In genomic region chr7:154656618-154657017, GRCh38 we compare ENCODE assay signal across 1 cellular context.
A peak's percentile ranks its signal among the peaks of the same experiment; 100 is the strongest.
TF ChIP-seq lines count a peak whose summit lies in the region.

No MANE protein-coding gene starts in this region.

TF ChIP-seq in K562, 482 proteins besides CTCF, POLR2A, EP300 and RAD21 (continued from another document):
- TF ChIP-seq, protein P1, sequence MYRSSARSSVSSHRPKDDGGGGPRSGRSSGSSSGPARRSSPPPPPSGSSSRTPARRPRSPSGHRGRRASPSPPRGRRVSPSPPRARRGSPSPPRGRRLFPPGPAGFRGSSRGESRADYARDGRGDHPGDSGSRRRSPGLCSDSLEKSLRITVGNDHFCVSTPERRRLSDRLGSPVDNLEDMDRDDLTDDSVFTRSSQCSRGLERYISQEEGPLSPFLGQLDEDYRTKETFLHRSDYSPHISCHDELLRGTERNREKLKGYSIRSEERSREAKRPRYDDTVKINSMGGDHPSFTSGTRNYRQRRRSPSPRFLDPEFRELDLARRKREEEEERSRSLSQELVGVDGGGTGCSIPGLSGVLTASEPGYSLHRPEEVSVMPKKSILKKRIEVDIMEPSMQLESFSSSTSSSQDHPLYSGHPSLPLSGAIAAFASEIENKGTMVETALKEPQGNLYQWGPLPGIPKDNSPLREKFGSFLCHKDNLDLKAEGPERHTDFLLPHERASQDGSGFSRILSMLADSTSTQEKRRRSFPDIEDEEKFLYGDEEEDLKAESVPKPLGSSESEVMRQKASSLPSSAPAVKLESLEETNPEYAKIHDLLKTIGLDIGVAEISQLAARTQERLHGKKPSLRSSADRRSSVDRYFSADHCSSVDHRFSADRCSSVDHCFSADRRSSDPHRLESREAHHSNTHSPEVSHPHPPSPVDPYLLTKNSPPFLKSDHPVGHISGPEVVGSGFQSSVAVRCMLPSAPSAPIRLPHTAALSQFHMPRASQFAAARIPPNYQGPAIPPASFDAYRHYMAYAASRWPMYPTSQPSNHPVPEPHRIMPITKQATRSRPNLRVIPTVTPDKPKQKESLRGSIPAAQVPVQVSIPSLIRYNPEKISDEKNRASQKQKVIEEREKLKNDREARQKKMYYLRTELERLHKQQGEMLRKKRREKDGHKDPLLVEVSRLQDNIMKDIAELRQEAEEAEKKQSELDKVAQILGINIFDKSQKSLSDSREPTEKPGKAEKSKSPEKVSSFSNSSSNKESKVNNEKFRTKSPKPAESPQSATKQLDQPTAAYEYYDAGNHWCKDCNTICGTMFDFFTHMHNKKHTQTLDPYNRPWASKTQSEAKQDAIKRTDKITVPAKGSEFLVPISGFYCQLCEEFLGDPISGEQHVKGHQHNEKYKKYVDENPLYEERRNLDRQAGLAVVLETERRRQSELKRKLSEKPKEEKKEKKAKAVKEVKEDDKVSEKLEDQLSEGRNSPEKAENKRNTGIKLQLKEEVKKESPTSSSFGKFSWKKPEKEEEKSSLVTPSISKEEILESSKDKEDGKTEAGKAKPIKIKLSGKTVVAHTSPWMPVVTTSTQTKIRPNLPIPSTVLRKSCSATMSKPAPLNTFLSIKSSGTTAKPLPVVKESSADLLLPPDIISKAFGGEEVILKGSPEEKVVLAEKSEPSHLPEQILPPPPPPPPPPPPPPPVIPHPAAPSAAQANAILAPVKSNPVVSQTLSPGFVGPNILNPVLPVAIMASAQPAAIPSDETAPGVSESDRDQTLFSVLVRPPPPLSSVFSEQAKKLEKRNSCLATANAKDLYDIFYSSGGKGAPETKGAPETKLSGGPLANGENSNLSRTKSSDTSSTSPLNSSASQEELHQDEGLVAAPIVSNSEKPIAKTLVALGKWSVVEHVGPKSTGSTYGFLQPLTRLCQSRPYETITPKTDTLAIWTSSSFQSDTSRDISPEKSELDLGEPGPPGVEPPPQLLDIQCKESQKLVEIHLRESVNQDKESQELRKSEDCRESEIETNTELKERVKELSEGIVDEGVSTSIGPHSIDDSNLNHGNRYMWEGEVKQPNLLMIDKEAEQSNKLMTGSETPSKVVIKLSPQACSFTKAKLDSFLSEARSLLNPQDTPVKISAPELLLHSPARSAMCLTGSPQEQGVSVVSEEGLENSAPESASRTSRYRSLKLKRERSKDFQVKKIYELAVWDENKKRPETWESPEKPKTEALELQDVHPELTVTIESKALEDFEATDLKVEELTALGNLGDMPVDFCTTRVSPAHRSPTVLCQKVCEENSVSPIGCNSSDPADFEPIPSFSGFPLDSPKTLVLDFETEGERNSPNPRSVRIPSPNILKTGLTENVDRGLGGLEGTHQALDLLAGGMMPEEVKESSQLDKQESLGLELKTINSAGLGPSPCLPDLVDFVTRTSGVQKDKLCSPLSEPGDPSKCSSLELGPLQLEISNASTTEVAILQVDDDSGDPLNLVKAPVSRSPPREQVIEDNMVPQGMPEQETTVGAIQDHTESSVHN (IDR thresholded peaks at IDR 0.05; ENCODE audit: borderline replicate concordance in 1 of 2, low read depth in 1 of 2): no peak
- no peak for TF ChIP-seq MTA1 (IDR thresholded peaks at IDR 0.05; ENCODE audit: borderline replicate concordance)
- no peak for TF ChIP-seq ZKSCAN1 (IDR thresholded peaks at IDR 0.05; ENCODE audit: low read depth, low read length)
- TF ChIP-seq THAP12 (CRISPR knock-in tag; IDR thresholded peaks at IDR 0.05): no peak
- no peak for TF ChIP-seq ZNF263 (CRISPR knock-in tag; IDR thresholded peaks at IDR 0.05; ENCODE audit: borderline replicate concordance)
- TF ChIP-seq ZNF3 (CRISPR knock-in tag; IDR thresholded peaks at IDR 0.05): no peak
- TF ChIP-seq ARID1B (IDR thresholded peaks at IDR 0.05): no peak
- no peak for TF ChIP-seq HMBOX1 (IDR thresholded peaks at IDR 0.05)
- TF ChIP-seq SAFB (IDR thresholded peaks at IDR 0.05; ENCODE audit: borderline replicate concordance, low read depth, low read length): peak; percentile 67; the same call in 1 of the 2 replicates
- TF ChIP-seq, protein P2, sequence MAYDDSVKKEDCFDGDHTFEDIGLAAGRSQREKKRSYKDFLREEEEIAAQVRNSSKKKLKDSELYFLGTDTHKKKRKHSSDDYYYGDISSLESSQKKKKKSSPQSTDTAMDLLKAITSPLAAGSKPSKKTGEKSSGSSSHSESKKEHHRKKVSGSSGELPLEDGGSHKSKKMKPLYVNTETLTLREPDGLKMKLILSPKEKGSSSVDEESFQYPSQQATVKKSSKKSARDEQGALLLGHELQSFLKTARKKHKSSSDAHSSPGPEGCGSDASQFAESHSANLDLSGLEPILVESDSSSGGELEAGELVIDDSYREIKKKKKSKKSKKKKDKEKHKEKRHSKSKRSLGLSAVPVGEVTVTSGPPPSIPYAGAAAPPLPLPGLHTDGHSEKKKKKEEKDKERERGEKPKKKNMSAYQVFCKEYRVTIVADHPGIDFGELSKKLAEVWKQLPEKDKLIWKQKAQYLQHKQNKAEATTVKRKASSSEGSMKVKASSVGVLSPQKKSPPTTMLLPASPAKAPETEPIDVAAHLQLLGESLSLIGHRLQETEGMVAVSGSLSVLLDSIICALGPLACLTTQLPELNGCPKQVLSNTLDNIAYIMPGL (CRISPR knock-in tag; IDR thresholded peaks at IDR 0.05): no peak
- no peak for TF ChIP-seq KLF13 (tag; IDR thresholded peaks at IDR 0.05; ENCODE audit: borderline replicate concordance, low read depth)
- TF ChIP-seq KLF6 (CRISPR knock-in tag; IDR thresholded peaks at IDR 0.05; ENCODE audit: borderline replicate concordance): no peak
- no peak for TF ChIP-seq RERE (CRISPR knock-in tag; IDR thresholded peaks at IDR 0.05; ENCODE audit: borderline replicate concordance)
TF ChIP-seq in K562: peak in this region for 4.
